9 cellular contexts compared by ENCODE assay signal in genomic region chr21:35189077-35189863, GRCh38.
DNase-seq lines count a peak whose midpoint lies in the region; ATAC-seq, FAIRE-seq and TF ChIP-seq lines count a peak whose summit lies in the region.
"Had no signal": no experiment of that assay in that cellular context is flagged by ENCODE, and none has a peak within 500 bp of the region (broad histone marks: within the 10 kb centered on the region; RNA-seq: fewer than 3 reads in every experiment).

No MANE protein-coding gene starts in this region.

- POLR2A ChIA-PET in AG04449 (lab: Yijun Ruan, JAX) = interaction anchor here (0.7 to 1.7 kb wide), 4 partner anchors 9 to 301 kb away, joined by 3 to 4 read pairs (median 3); no protein-coding TSS in a partner anchor

- DNase-seq in AG04449 (ENCODE audit: low read depth, low spot score) (peak; percentile 76), HuH-7.5 (ENCODE audit: low spot score) (no peak), NCI-H526 treated with DMSO at 0.1 percent for 48 hours (lab: John Stamatoyannopoulos, UW) (no peak), kidney tubule cell (ENCODE audit: low spot score) (no peak)
- DNase-seq in NK-92 treated with Interleukin-12 subunit alpha and Interleukin-12 subunit beta, amount 100 ng/mL, for 24 hours (lab: John Stamatoyannopoulos, UW) = no peak
- DNase-seq: SHP77 treated with DMSO at 0.1 percent for 48 hours had no signal

- no peak for TF ChIP-seq CTCF in AG04449 (IDR thresholded peaks at IDR 0.05; ENCODE audit: insufficient read depth, low read length, missing control alignments)

- CTCF ChIA-PET in AG04449 (lab: Yijun Ruan, JAX) = interaction anchor here (0.6 to 1.5 kb wide), 6 partner anchors 9 to 212 kb away, joined by 3 to 4 read pairs (median 3); no protein-coding TSS in a partner anchor

- no peak overlapping the region for H3K4me3 ChIP-seq in AG04449 (ENCODE audit: low read depth, low read length)

- ATAC-seq in GM19043 (IDR thresholded peaks at IDR 0.05; ENCODE audit: low read depth, unreplicated experiment) (peak; percentile 95), HG03095 (IDR thresholded peaks at IDR 0.05; ENCODE audit: unreplicated experiment) (peak; percentile 93)

- peak; percentile 94 for FAIRE-seq in endometrium (lab: Jason Lieb, UNC)
